1 cellular context compared by ENCODE assay signal in genomic region chr1:29591601-29592260, GRCh38.
TF ChIP-seq lines count a peak whose summit lies in the region.

No MANE protein-coding gene starts in this region.

TF ChIP-seq in SK-N-SH treated with all-trans-retinoic acid at 6 μM for 48 hours, 23 proteins besides CTCF, POLR2A, EP300 and RAD21 (continued from another document):
- TF ChIP-seq OSR1 (CRISPR knock-in tag; IDR thresholded peaks at IDR 0.05) (no peak), ESRRG (CRISPR knock-in tag; IDR thresholded peaks at IDR 0.05) (no peak), TCF4 (CRISPR knock-in tag; IDR thresholded peaks at IDR 0.05; ENCODE audit: borderline replicate concordance) (no peak)
